14 cellular contexts compared by ENCODE assay signal in the genomic region with DNA sequence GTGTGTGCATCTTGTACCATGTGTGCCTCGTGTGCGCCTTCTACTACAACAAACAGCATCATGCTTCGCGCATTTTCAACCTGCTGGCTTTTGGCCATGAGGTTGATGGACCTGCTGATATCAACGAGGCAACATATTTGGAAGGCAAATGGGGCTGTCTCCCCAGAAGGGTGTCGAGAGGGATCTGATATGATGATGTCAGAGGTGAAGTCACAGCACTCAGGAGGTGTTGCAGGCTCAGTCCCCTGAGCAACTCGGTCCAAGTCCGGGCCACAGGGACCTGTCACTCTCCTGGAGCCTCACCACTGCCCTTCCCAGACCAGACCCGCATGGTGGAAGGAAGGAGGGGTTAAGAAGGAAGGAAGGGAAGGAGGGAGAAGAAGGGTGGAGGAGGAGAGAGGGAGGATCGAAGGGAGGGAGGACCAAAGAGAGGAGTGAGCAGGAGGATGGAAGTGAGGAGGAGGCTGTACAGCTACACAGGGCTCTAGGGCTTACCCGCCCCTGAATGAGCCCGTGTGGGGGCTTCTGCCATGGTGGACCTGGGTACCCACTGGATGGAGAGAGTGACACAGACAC. TPM values are rescaled to one million over a fixed set of nuclear protein-coding genes. Genes with fewer than 3 reads are reported as not detected.
DNase-seq lines count a peak whose midpoint lies in the region; ATAC-seq, FAIRE-seq and TF ChIP-seq lines count a peak whose summit lies in the region.
"Had no signal": no experiment of that assay in that cellular context is flagged by ENCODE, and none has a peak within 500 bp of the region (broad histone marks: within the 10 kb centered on the region; RNA-seq: fewer than 3 reads in every experiment).

No MANE protein-coding gene starts in this region.

- TF ChIP-seq CTCF in Peyer's patch (IDR thresholded peaks at IDR 0.05) (no peak), kidney (IDR thresholded peaks at IDR 0.05; ENCODE audit: borderline replicate concordance, extremely low read depth, insufficient read depth) (no peak)

- H3K36me3 ChIP-seq in Peyer's patch (peaks cover 0 to 16% (median 0%) of the 10 kb centered on the region in 3 donors), kidney (ENCODE audit: control insufficient read depth in 1 of 2, insufficient read depth in 2 of 2, low read length in 2 of 2) (no peaks in the 10 kb centered on the region)

- H3K27ac ChIP-seq in Peyer's patch, result peak overlapping the region in 1 of 4 donors; percentile 65
- no peak overlapping the region for H3K27ac ChIP-seq in kidney (ENCODE audit: low read depth in 2 of 2, low read length in 2 of 2)
- H3K27ac ChIP-seq: esophagus squamous epithelium, heart right ventricle, vagina had no signal

- H3K9ac ChIP-seq in kidney (ENCODE audit: low read length in 2 of 2), result no peak overlapping the region

- no peaks in the 10 kb centered on the region for H3K27me3 ChIP-seq in Peyer's patch
- H3K27me3 ChIP-seq: esophagus squamous epithelium, heart right ventricle, vagina had no signal

- H3K36me3 Mint-ChIP-seq in T-helper 2 cell treated with Interferon-gamma antibody and Interleukin-4, amounts not matched to agents 5 μg/mL and 100 μg/mL, for 36 hours (ENCODE audit: low read depth), result peaks cover 50% of the 10 kb centered on the region
- peaks cover 76% of the 10 kb centered on the region for H3K36me3 Mint-ChIP-seq in stimulated activated memory B cell treated with anti-CD40 and anti-IgM and Interleukin-4, amounts not matched to agents 10 μg/mL and 1 μg/mL and 100 μg/mL, for 72 hours

- intact Hi-C loops in kidney (cut with DNase I), result no loop called here

- H3K9me3 ChIP-seq in Peyer's patch (no peaks in the 10 kb centered on the region), kidney (ENCODE audit: control insufficient read depth in 1 of 2, low read length in 2 of 2) (no peaks in the 10 kb centered on the region)
- H3K9me3 ChIP-seq: esophagus squamous epithelium, heart right ventricle, vagina had no signal

- peak overlapping the region; percentile 6 for H3K27ac Mint-ChIP-seq in T-helper 2 cell treated with Interferon-gamma antibody and Interleukin-4, amounts not matched to agents 5 μg/mL and 100 μg/mL, for 36 hours
- peak overlapping the region; percentile 7 for H3K27ac Mint-ChIP-seq in stimulated activated memory B cell treated with anti-CD40 and anti-IgM and Interleukin-4, amounts not matched to agents 10 μg/mL and 1 μg/mL and 100 μg/mL, for 72 hours
- H3K27ac Mint-ChIP-seq: nephron progenitor cell had no signal

- no peak for TF ChIP-seq POLR2A in Peyer's patch (IDR thresholded peaks at IDR 0.05)

- H3K4me1 Mint-ChIP-seq in T-helper 2 cell treated with Interferon-gamma antibody and Interleukin-4, amounts not matched to agents 5 μg/mL and 100 μg/mL, for 36 hours (ENCODE audit: low read depth), result peaks cover 2% of the 10 kb centered on the region
- H3K4me1 Mint-ChIP-seq in stimulated activated memory B cell treated with anti-CD40 and anti-IgM and Interleukin-4, amounts not matched to agents 10 μg/mL and 1 μg/mL and 100 μg/mL, for 72 hours, result peaks cover 6% of the 10 kb centered on the region

- H3K4me3 ChIP-seq in Peyer's patch (no peak overlapping the region), kidney (ENCODE audit: low read length in 2 of 2) (no peak overlapping the region)
- H3K4me3 ChIP-seq: esophagus squamous epithelium, heart right ventricle, vagina had no signal

- ATAC-seq in stimulated activated memory B cell treated with anti-CD40 and anti-IgM and Interleukin-4, amounts not matched to agents 10 μg/mL and 1 μg/mL and 100 μg/mL, for 72 hours, result no peak
- ATAC-seq in GM21390 (IDR thresholded peaks at IDR 0.05; ENCODE audit: unreplicated experiment), result no peak

- DNase-seq in T-helper 2 cell treated with Interferon-gamma antibody and Interleukin-4, amounts not matched to agents 5 μg/mL and 100 μg/mL, for 36 hours (ENCODE audit: low spot score), result no peak
- no peak for DNase-seq in T-helper 2 cell
- peak in 2 of 3 donors; percentile 28 to 31 for DNase-seq in Peyer's patch
- peak; percentile 43 for DNase-seq in kidney
- no peak for DNase-seq in EL
- DNase-seq in MV-4-11 (lab: John Stamatoyannopoulos, UW), result no peak
- DNase-seq: esophagus squamous epithelium; heart right ventricle; NCI-H524 treated with DMSO at 0.1 percent for 48 hours; nephron progenitor cell; stimulated activated CD8-positive, alpha-beta memory T cell treated with anti-CD3 and anti-CD28 coated beads, Interleukin-4, amount 100 ng/mL, for 48 hours had no signal

- H3K4me1 ChIP-seq in Peyer's patch (no peaks in the 10 kb centered on the region), kidney (ENCODE audit: control insufficient read depth in 1 of 2, insufficient read depth in 1 of 2, low read depth in 1 of 2, low read length in 2 of 2) (peaks cover 0 to 4% of the 10 kb centered on the region in 2 donors)

- no peak overlapping the region for H3K4me3 Mint-ChIP-seq in T-helper 2 cell treated with Interferon-gamma antibody and Interleukin-4, amounts not matched to agents 5 μg/mL and 100 μg/mL, for 36 hours
- no peak overlapping the region for H3K4me3 Mint-ChIP-seq in stimulated activated memory B cell treated with anti-CD40 and anti-IgM and Interleukin-4, amounts not matched to agents 10 μg/mL and 1 μg/mL and 100 μg/mL, for 72 hours
- H3K4me3 Mint-ChIP-seq: nephron progenitor cell had no signal

- H3K27me3 Mint-ChIP-seq in T-helper 2 cell treated with Interferon-gamma antibody and Interleukin-4, amounts not matched to agents 5 μg/mL and 100 μg/mL, for 36 hours (ENCODE audit: low read depth), result no peaks in the 10 kb centered on the region
- no peaks in the 10 kb centered on the region for H3K27me3 Mint-ChIP-seq in stimulated activated memory B cell treated with anti-CD40 and anti-IgM and Interleukin-4, amounts not matched to agents 10 μg/mL and 1 μg/mL and 100 μg/mL, for 72 hours

- H3K9me3 Mint-ChIP-seq in T-helper 2 cell treated with Interferon-gamma antibody and Interleukin-4, amounts not matched to agents 5 μg/mL and 100 μg/mL, for 36 hours, result peaks cover 6% of the 10 kb centered on the region
- peaks cover 6% of the 10 kb centered on the region for H3K9me3 Mint-ChIP-seq in stimulated activated memory B cell treated with anti-CD40 and anti-IgM and Interleukin-4, amounts not matched to agents 10 μg/mL and 1 μg/mL and 100 μg/mL, for 72 hours
- H3K9me3 Mint-ChIP-seq: nephron progenitor cell had no signal

- FAIRE-seq in kidney (lab: Jason Lieb, UNC), result no peak

RNA-seq across cellular contexts. Expression of gene C13orf46, which starts 6.7 kb away (rescaled TPM):
- total RNA-seq in Peyer's patch, result under 1 TPM in 2 of 4 donors, not detected in 2; 0.35 to 0.83 TPM
- 1.1 TPM for total RNA-seq in kidney
- not detected for polyA plus RNA-seq in kidney (ENCODE audit: insufficient read depth, low read depth, low replicate concordance)
- total RNA-seq: esophagus squamous epithelium, vagina had no signal

Comparison
In these comparisons a context has a peak if more than half of its experiments do, and no peak if none do; other contexts are left out.
1. DNase-seq: peak in Peyer's patch (2 of 3) and kidney (single experiment); none in T-helper 2 cell treated with Interferon-gamma antibody and Interleukin-4, amounts not matched to agents 5 μg/mL and 100 μg/mL, for 36 hours (single experiment), T-helper 2 cell (0 of 5), EL (single experiment) and MV-4-11 (single experiment).